ENCODE assay signal across 25 cellular contexts in genomic region chr13:73901324-73902068, GRCh38.
"Had no signal": no experiment of that assay in that cellular context is flagged by ENCODE, and none has a peak within 500 bp of the region (broad histone marks: within the 10 kb centered on the region; RNA-seq: fewer than 3 reads in every experiment).

No MANE protein-coding gene starts in this region.

- H3K27me3 ChIP-seq: breast epithelium, gastroesophageal sphincter, neutrophil, ovary, uterus had no signal

- H3K27ac ChIP-seq: breast epithelium, gastroesophageal sphincter, neutrophil, ovary, prostate gland, skin epidermis, uterus had no signal

- H3K4me3 ChIP-seq: breast epithelium, gastroesophageal sphincter, ovary, prostate gland, skin epidermis, thoracic aorta, uterus had no signal

- H3K27me3 Mint-ChIP-seq: activated CD4-positive, alpha-beta memory T cell treated with anti-CD3 and anti-CD28 coated beads for 36 hours; activated CD4-positive, alpha-beta T cell treated with anti-CD3 and anti-CD28 coated beads, Interleukin-2, amount 10 ng/mL, durations not matched to agents 24 days and 14 days; stimulated activated naive CD8-positive, alpha-beta T cell treated with anti-CD3 and anti-CD28 coated beads, Interleukin-15, Interleukin-2, amounts not matched to agents 100 ng/mL and 50 ng/mL, for 24 hours had no signal

- ATAC-seq: gastroesophageal sphincter; left cardiac atrium; sciatic nerve; stimulated activated effector memory CD8-positive, alpha-beta T cell treated with anti-CD3 and anti-CD28 coated beads, Interleukin-12 subunit alpha, Interleukin-12 subunit beta, amount 100 ng/mL, for 72 hours had no signal

- H3K36me3 ChIP-seq: breast epithelium, gastroesophageal sphincter, neutrophil, ovary, prostate gland, thoracic aorta, uterus had no signal

- H3K4me3 Mint-ChIP-seq: activated CD4-positive, alpha-beta memory T cell treated with anti-CD3 and anti-CD28 coated beads for 36 hours; activated CD4-positive, alpha-beta T cell treated with anti-CD3 and anti-CD28 coated beads, Interleukin-2, amount 10 ng/mL, durations not matched to agents 24 days and 14 days; activated naive CD4-positive, alpha-beta T cell treated with anti-CD3 and anti-CD28 coated beads for 36 hours; nephron; stimulated activated effector memory CD8-positive, alpha-beta T cell treated with anti-CD3 and anti-CD28 coated beads, Interleukin-12 subunit alpha, Interleukin-12 subunit beta, amount 100 ng/mL, for 72 hours; stimulated activated naive CD8-positive, alpha-beta T cell treated with anti-CD3 and anti-CD28 coated beads, Interleukin-15, Interleukin-2, amounts not matched to agents 100 ng/mL and 50 ng/mL, for 24 hours had no signal

- H3K4me1 ChIP-seq: breast epithelium, prostate gland, uterus had no signal

- H3K27ac Mint-ChIP-seq: activated CD4-positive, alpha-beta memory T cell treated with anti-CD3 and anti-CD28 coated beads for 36 hours; activated CD4-positive, alpha-beta T cell treated with anti-CD3 and anti-CD28 coated beads, Interleukin-2, amount 10 ng/mL, durations not matched to agents 24 days and 14 days; activated naive CD4-positive, alpha-beta T cell treated with anti-CD3 and anti-CD28 coated beads for 36 hours; stimulated activated effector memory CD8-positive, alpha-beta T cell treated with anti-CD3 and anti-CD28 coated beads, Interleukin-12 subunit alpha, Interleukin-12 subunit beta, amount 100 ng/mL, for 72 hours; stimulated activated naive CD8-positive, alpha-beta T cell treated with anti-CD3 and anti-CD28 coated beads, Interleukin-15, Interleukin-2, amounts not matched to agents 100 ng/mL and 50 ng/mL, for 24 hours had no signal

- H3K36me3 Mint-ChIP-seq: activated CD4-positive, alpha-beta memory T cell treated with anti-CD3 and anti-CD28 coated beads for 36 hours; stimulated activated effector memory CD8-positive, alpha-beta T cell treated with anti-CD3 and anti-CD28 coated beads, Interleukin-12 subunit alpha, Interleukin-12 subunit beta, amount 100 ng/mL, for 72 hours had no signal

- H3K9me3 Mint-ChIP-seq: activated CD4-positive, alpha-beta memory T cell treated with anti-CD3 and anti-CD28 coated beads for 36 hours; activated CD4-positive, alpha-beta T cell treated with anti-CD3 and anti-CD28 coated beads, Interleukin-2, amount 10 ng/mL, durations not matched to agents 24 days and 14 days; activated naive CD4-positive, alpha-beta T cell treated with anti-CD3 and anti-CD28 coated beads for 36 hours; nephron; stimulated activated effector memory CD8-positive, alpha-beta T cell treated with anti-CD3 and anti-CD28 coated beads, Interleukin-12 subunit alpha, Interleukin-12 subunit beta, amount 100 ng/mL, for 72 hours; stimulated activated naive CD8-positive, alpha-beta T cell treated with anti-CD3 and anti-CD28 coated beads, Interleukin-15, Interleukin-2, amounts not matched to agents 100 ng/mL and 50 ng/mL, for 24 hours had no signal

- H3K9me3 ChIP-seq: breast epithelium, gastroesophageal sphincter, neutrophil, ovary, prostate gland, thoracic aorta, uterus had no signal

- H3K4me1 Mint-ChIP-seq: activated CD4-positive, alpha-beta T cell treated with anti-CD3 and anti-CD28 coated beads, Interleukin-2, amount 10 ng/mL, durations not matched to agents 24 days and 14 days had no signal

- DNase-seq: activated CD4-positive, alpha-beta memory T cell treated with anti-CD3 and anti-CD28 coated beads for 36 hours; activated CD4-positive, alpha-beta T cell treated with anti-CD3 and anti-CD28 coated beads, Interleukin-2, amount 10 ng/mL, durations not matched to agents 24 days and 14 days; activated CD4-positive, CD25-positive, alpha-beta regulatory T cell treated with anti-CD3 and anti-CD28 coated beads, Interleukin-2, amount 50 U/mL, for 72 hours; activated effector memory CD4-positive, alpha-beta T cell treated with Interleukin-2 at 50 U/mL for 16 hours; activated naive CD4-positive, alpha-beta T cell treated with anti-CD3 and anti-CD28 coated beads for 36 hours; central memory CD4-positive, alpha-beta T cell; head of caudate nucleus; hippocampal formation; left cardiac atrium; mammary epithelial cell; ovary; retina; stimulated activated CD4-positive, alpha-beta T cell treated with anti-CD3 and anti-CD28 coated beads, Interleukin-4, amount 100 ng/mL, for 24 hours; trophoblast cell; uterus had no signal
